ENCODE assay signal across 9 cellular contexts in the genomic region with DNA sequence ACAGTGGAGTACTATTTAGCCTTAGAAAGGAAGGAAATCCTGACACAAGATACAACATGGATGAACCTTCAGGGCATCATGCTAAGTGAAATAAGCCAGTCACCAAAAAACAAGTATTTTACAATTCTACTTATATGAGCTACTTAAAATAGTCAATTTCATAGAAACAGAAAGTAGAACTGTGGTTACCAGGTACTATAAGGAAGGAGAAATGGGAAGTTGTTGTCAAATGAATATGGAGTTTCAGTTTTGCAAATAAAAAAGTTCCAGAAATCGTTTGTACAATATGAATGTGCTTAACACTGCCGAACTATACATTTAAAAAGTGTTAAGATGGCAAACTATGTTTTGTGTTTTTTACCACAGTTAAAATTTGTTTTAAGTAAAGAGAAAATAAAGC. TPM values are rescaled to one million over a fixed set of nuclear protein-coding genes. Genes with fewer than 3 reads are reported as not detected.
DNase-seq lines count a peak whose midpoint lies in the region; ATAC-seq lines count a peak whose summit lies in the region.
"Had no signal": no experiment of that assay in that cellular context is flagged by ENCODE, and none has a peak within 500 bp of the region (broad histone marks: within the 10 kb centered on the region; RNA-seq: fewer than 3 reads in every experiment).

No MANE protein-coding gene starts in this region.

- ATAC-seq in activated CD8-positive, alpha-beta memory T cell treated with anti-CD3 and anti-CD28 coated beads, Interleukin-2, amount 10 ng/mL, durations not matched to agents 7 days and 5 days = peak; percentile 51
- ATAC-seq in HG02884 (IDR thresholded peaks at IDR 0.05; ENCODE audit: unreplicated experiment) = peak; percentile 92
- peak; percentile 61 for ATAC-seq in stimulated activated effector memory CD8-positive, alpha-beta T cell treated with anti-CD3 and anti-CD28 coated beads, Interleukin-12 subunit alpha, Interleukin-12 subunit beta, amount 100 ng/mL, for 72 hours
- ATAC-seq: upper lobe of right lung had no signal

- CTCF ChIA-PET in activated CD8-positive, alpha-beta memory T cell treated with anti-CD3 and anti-CD28 coated beads, Interleukin-2, amount 10 ng/mL, durations not matched to agents 7 days and 5 days (lab: Charles Lee) = interaction anchor here (0.8 to 0.9 kb wide), 3 partner anchors 10 to 40 kb away, joined by 3 to 5 read pairs (median 3); no protein-coding TSS in a partner anchor

- peaks cover 23% of the 10 kb centered on the region for H3K4me1 Mint-ChIP-seq in activated CD8-positive, alpha-beta memory T cell treated with anti-CD3 and anti-CD28 coated beads, Interleukin-2, amount 10 ng/mL, durations not matched to agents 7 days and 5 days
- H3K4me1 Mint-ChIP-seq in stimulated activated effector memory CD8-positive, alpha-beta T cell treated with anti-CD3 and anti-CD28 coated beads, Interleukin-12 subunit alpha, Interleukin-12 subunit beta, amount 100 ng/mL, for 72 hours = peaks cover 30% of the 10 kb centered on the region

- H3K27me3 Mint-ChIP-seq in activated CD8-positive, alpha-beta memory T cell treated with anti-CD3 and anti-CD28 coated beads, Interleukin-2, amount 10 ng/mL, durations not matched to agents 7 days and 5 days = no peaks in the 10 kb centered on the region

- peaks cover 14% of the 10 kb centered on the region for H3K9me3 Mint-ChIP-seq in activated CD8-positive, alpha-beta memory T cell treated with anti-CD3 and anti-CD28 coated beads, Interleukin-2, amount 10 ng/mL, durations not matched to agents 7 days and 5 days (ENCODE audit: low read depth)
- peaks cover 13% of the 10 kb centered on the region for H3K9me3 Mint-ChIP-seq in stimulated activated effector memory CD8-positive, alpha-beta T cell treated with anti-CD3 and anti-CD28 coated beads, Interleukin-12 subunit alpha, Interleukin-12 subunit beta, amount 100 ng/mL, for 72 hours

- peaks cover 15% of the 10 kb centered on the region for H3K36me3 Mint-ChIP-seq in activated CD8-positive, alpha-beta memory T cell treated with anti-CD3 and anti-CD28 coated beads, Interleukin-2, amount 10 ng/mL, durations not matched to agents 7 days and 5 days
- H3K36me3 Mint-ChIP-seq in stimulated activated effector memory CD8-positive, alpha-beta T cell treated with anti-CD3 and anti-CD28 coated beads, Interleukin-12 subunit alpha, Interleukin-12 subunit beta, amount 100 ng/mL, for 72 hours = no peaks in the 10 kb centered on the region

- H3K27ac Mint-ChIP-seq in activated CD8-positive, alpha-beta memory T cell treated with anti-CD3 and anti-CD28 coated beads, Interleukin-2, amount 10 ng/mL, durations not matched to agents 7 days and 5 days = peak overlapping the region; percentile 50
- peak overlapping the region; percentile 80 for H3K27ac Mint-ChIP-seq in stimulated activated effector memory CD8-positive, alpha-beta T cell treated with anti-CD3 and anti-CD28 coated beads, Interleukin-12 subunit alpha, Interleukin-12 subunit beta, amount 100 ng/mL, for 72 hours

- peak overlapping the region; percentile 44 for H3K4me3 Mint-ChIP-seq in activated CD8-positive, alpha-beta memory T cell treated with anti-CD3 and anti-CD28 coated beads, Interleukin-2, amount 10 ng/mL, durations not matched to agents 7 days and 5 days
- peak overlapping the region; percentile 47 for H3K4me3 Mint-ChIP-seq in stimulated activated effector memory CD8-positive, alpha-beta T cell treated with anti-CD3 and anti-CD28 coated beads, Interleukin-12 subunit alpha, Interleukin-12 subunit beta, amount 100 ng/mL, for 72 hours

- no peak for DNase-seq in activated CD8-positive, alpha-beta memory T cell treated with anti-CD3 and anti-CD28 coated beads, Interleukin-2, amount 10 ng/mL, durations not matched to agents 7 days and 5 days
- no peak for DNase-seq in activated CD8-positive, alpha-beta memory T cell treated with anti-CD3 and anti-CD28 coated beads, Interleukin-2, amount 50 U/mL, for 4 hours
- DNase-seq in NOMO-1 treated with dmso at 0.1 percent for 144 hours (lab: John Stamatoyannopoulos, UW; ENCODE audit: unreplicated experiment) (peak; percentile 18), NCI-H1930 (lab: John Stamatoyannopoulos, UW) (no peak), GF-D8 (lab: John Stamatoyannopoulos, UW) (no peak), NCI-H1694 (lab: John Stamatoyannopoulos, UW) (no peak)
- DNase-seq in stimulated activated effector memory CD8-positive, alpha-beta T cell treated with anti-CD3 and anti-CD28 coated beads, Interleukin-12 subunit alpha, Interleukin-12 subunit beta, amount 100 ng/mL, for 72 hours (ENCODE audit: low spot score in 2 of 2) = no peak
- DNase-seq: upper lobe of right lung had no signal

RNA-seq across cellular contexts. Expression of a gene that starts 26.8 kb away (rescaled TPM):
- 10 to 100 TPM; 41.8 to 84.3 TPM for total RNA-seq in activated CD8-positive, alpha-beta memory T cell treated with anti-CD3 and anti-CD28 coated beads, Interleukin-2, amount 10 ng/mL, durations not matched to agents 7 days and 5 days
